7 cellular contexts compared by ENCODE assay signal in genomic region chr15:99345242-99345641, GRCh38.
"Had no signal": no experiment of that assay in that cellular context is flagged by ENCODE, and none has a peak within 500 bp of the region (broad histone marks: within the 10 kb centered on the region; RNA-seq: fewer than 3 reads in every experiment).

No MANE protein-coding gene starts in this region.

- H3K4me3 ChIP-seq: GM23338, K562 had no signal

- H3K9me3 Mint-ChIP-seq: GM23338, H9, HFFc6 had no signal

- ATAC-seq: GM23338, K562 had no signal

- DNase-seq: H9, HCEC 1CT, HFFc6, IMR-90, KG1 had no signal

- H3K4me2 ChIP-seq: GM23338 had no signal

- H3K4me3 Mint-ChIP-seq: GM23338, H9, HFFc6 had no signal

- H2AFZ ChIP-seq: GM23338 had no signal

- H3K27ac Mint-ChIP-seq: GM23338, H9, HFFc6 had no signal
